26 cellular contexts compared by ENCODE assay signal in genomic region chr5:170342153-170342552, GRCh38. TPM values are rescaled to one million over a fixed set of nuclear protein-coding genes. Genes with fewer than 3 reads are reported as not detected.
DNase-seq lines count a peak whose midpoint lies in the region; ATAC-seq and TF ChIP-seq lines count a peak whose summit lies in the region.
"Had no signal": no experiment of that assay in that cellular context is flagged by ENCODE, and none has a peak within 500 bp of the region (broad histone marks: within the 10 kb centered on the region; RNA-seq: fewer than 3 reads in every experiment).

No MANE protein-coding gene starts in this region.

- no peak overlapping the region for H3K27ac ChIP-seq in endodermal cell (ENCODE audit: low read depth, low read length)
- H3K27ac ChIP-seq: A549, RWPE1 had no signal

- peaks cover 18% of the 10 kb centered on the region for H3K4me1 Mint-ChIP-seq in endodermal cell

- no peak overlapping the region for H3K4me3 ChIP-seq in endodermal cell (ENCODE audit: low read length)
- H3K4me3 ChIP-seq: A549, GM12878 had no signal

- H3K9me3 Mint-ChIP-seq in endodermal cell, result peaks cover 24% of the 10 kb centered on the region
- H3K9me3 Mint-ChIP-seq in activated naive CD4-positive, alpha-beta T cell treated with anti-CD3 and anti-CD28 coated beads, Interleukin-2, amount 50 U/mL, for 72 hours, result no peaks in the 10 kb centered on the region

- peaks cover 52% of the 10 kb centered on the region for H3K9me3 ChIP-seq in endodermal cell (ENCODE audit: control insufficient read depth, low read length)

- DNase-seq in ELF-1 (ENCODE audit: low read depth, low spot score) (peak; percentile 0), MV-4-11 (lab: John Stamatoyannopoulos, UW) (peak; percentile 17), endodermal cell (peak; percentile 10), sciatic nerve (ENCODE audit: low spot score) (no peak), nucleus accumbens (lab: John Stamatoyannopoulos, UW) (no peak), NCI-H226 (no peak)
- DNase-seq in activated naive CD4-positive, alpha-beta T cell treated with anti-CD3 and anti-CD28 coated beads, Interleukin-2, amount 50 U/mL, for 72 hours (ENCODE audit: low spot score in 2 of 2), result no peak
- DNase-seq: CD4-positive, alpha-beta memory T cell; COR-L47; DMS53; GDM1; HCEC 1CT; IMR-90; KG1; NCI-H1105; NCI-H146; NCI-H2029; NCI-H526 treated with DMSO at 0.1 percent for 48 hours; SHP77 had no signal

- WGBS in endodermal cell (ENCODE audit: insufficient coverage in 1 of 2, insufficient read length in 1 of 2), 2 experiments, result 87 to 89% methylated on average over 4 to 6 of the region's 6 CpGs

- ATAC-seq in sciatic nerve, result peak; percentile 39
- no peak for ATAC-seq in activated naive CD4-positive, alpha-beta T cell treated with anti-CD3 and anti-CD28 coated beads, Interleukin-2, amount 50 U/mL, for 72 hours
- ATAC-seq: A549, GM12878, Panc1 had no signal

- no peak overlapping the region for H3K27ac Mint-ChIP-seq in endodermal cell
- no peak overlapping the region for H3K27ac Mint-ChIP-seq in activated naive CD4-positive, alpha-beta T cell treated with anti-CD3 and anti-CD28 coated beads, Interleukin-2, amount 50 U/mL, for 72 hours

- H3K27me3 Mint-ChIP-seq in endodermal cell (ENCODE audit: insufficient read depth), result peaks cover 60% of the 10 kb centered on the region

- H3K4me1 ChIP-seq in endodermal cell (ENCODE audit: control insufficient read depth, insufficient read depth, low read length), result no peaks in the 10 kb centered on the region
- H3K4me1 ChIP-seq: A549 had no signal

- H3K9ac ChIP-seq in endodermal cell (ENCODE audit: extremely low read depth, low read length, poor library complexity, severe bottlenecking), result no peak overlapping the region

- TF ChIP-seq CTCF in endodermal cell (conservative IDR thresholded peaks at IDR 0.05), result no peak

- intact Hi-C loops in sciatic nerve (cut with DNase I), result no loop called here

- no peak overlapping the region for H3K4me3 Mint-ChIP-seq in endodermal cell
- H3K4me3 Mint-ChIP-seq: CD4-positive, alpha-beta memory T cell had no signal

- H3K36me3 ChIP-seq in endodermal cell (ENCODE audit: control insufficient read depth, insufficient read depth, low read length), result no peaks in the 10 kb centered on the region

- peaks cover 57% of the 10 kb centered on the region for H3K27me3 ChIP-seq in endodermal cell (ENCODE audit: control insufficient read depth, insufficient read depth, low read length, poor library complexity, severe bottlenecking)

- no peaks in the 10 kb centered on the region for H3K36me3 Mint-ChIP-seq in endodermal cell (ENCODE audit: low read depth)
- no peaks in the 10 kb centered on the region for H3K36me3 Mint-ChIP-seq in activated naive CD4-positive, alpha-beta T cell treated with anti-CD3 and anti-CD28 coated beads, Interleukin-2, amount 50 U/mL, for 72 hours
- H3K36me3 Mint-ChIP-seq: CD4-positive, alpha-beta memory T cell had no signal

RNA-seq across cellular contexts. Expression of gene LCP2, which starts 44.6 kb away (rescaled TPM):
- total RNA-seq in endodermal cell (under 1 TPM in 1 of 2 donors, not detected in 1; 0.11 TPM), sciatic nerve (45.2 TPM)
- not detected for polyA plus RNA-seq in endodermal cell (2013, experiment 1 of 2)
- not detected for polyA plus RNA-seq in endodermal cell (2013, experiment 2 of 2)
- total RNA-seq in activated naive CD4-positive, alpha-beta T cell treated with anti-CD3 and anti-CD28 coated beads, Interleukin-2, amount 50 U/mL, for 72 hours, result 100 to 1,000 TPM; 173 to 194 TPM
- total RNA-seq: IMR-90, NCI-H460 had no signal
- polyA plus RNA-seq: A549, IMR-90 had no signal

RNA-seq across cellular contexts. Expression of gene KCNMB1, which starts 47.0 kb away (rescaled TPM):
- total RNA-seq in endodermal cell (under 1 TPM in 1 of 2 donors, not detected in 1; 0.09 TPM), sciatic nerve (1.4 TPM)
- polyA plus RNA-seq in endodermal cell (2013, experiment 1 of 2), result 0.46 TPM
- polyA plus RNA-seq in endodermal cell (2013, experiment 2 of 2), result 0.46 TPM
- not detected for total RNA-seq in activated naive CD4-positive, alpha-beta T cell treated with anti-CD3 and anti-CD28 coated beads, Interleukin-2, amount 50 U/mL, for 72 hours
- total RNA-seq: CD4-positive, alpha-beta memory T cell; IMR-90; NCI-H460; OCI-LY7; SK-MEL-5 had no signal
- polyA plus RNA-seq: A549; CD4-positive, alpha-beta memory T cell; IMR-90 had no signal

Comparison
In these comparisons a context has a peak if more than half of its experiments do, and no peak if none do; other contexts are left out.
1. DNase-seq: peak in ELF-1 (single experiment), MV-4-11 (single experiment) and endodermal cell (single experiment); none in sciatic nerve (single experiment), activated naive CD4-positive, alpha-beta T cell treated with anti-CD3 and anti-CD28 coated beads, Interleukin-2, amount 50 U/mL, for 72 hours (0 of 2), nucleus accumbens (0 of 56) and NCI-H226 (single experiment).
2. RNA of gene LCP2, which starts 44.6 kb away (total RNA-seq): 173 to 194 TPM in activated naive CD4-positive, alpha-beta T cell treated with anti-CD3 and anti-CD28 coated beads, Interleukin-2, amount 50 U/mL, for 72 hours and 45.2 TPM in sciatic nerve (single experiment); 0.11 TPM in endodermal cell; every median in the first group is over 10 times any median in the second.